Comparison of ENCODE assay signal across 9 cellular contexts in genomic region chr7:44750424-44750823, GRCh38. TPM values are rescaled to one million over a fixed set of nuclear protein-coding genes. Genes with fewer than 3 reads are reported as not detected.
DNase-seq lines count a peak whose midpoint lies in the region; ATAC-seq and TF ChIP-seq lines count a peak whose summit lies in the region.
"Had no signal": no experiment of that assay in that cellular context is flagged by ENCODE, and none has a peak within 500 bp of the region (broad histone marks: within the 10 kb centered on the region; RNA-seq: fewer than 3 reads in every experiment).

No MANE protein-coding gene starts in this region.

- no peaks in the 10 kb centered on the region for H4K20me1 ChIP-seq in HCT116 (ENCODE audit: insufficient read depth)

- peak overlapping the region; percentile 80 to 90 (median 83) for H3K27ac Mint-ChIP-seq in CD4-positive, CD25-positive, alpha-beta regulatory T cell
- peak overlapping the region; percentile 74 for H3K27ac Mint-ChIP-seq in activated naive CD8-positive, alpha-beta T cell treated with anti-CD3 and anti-CD28 coated beads, Interleukin-2, amount 50 U/mL, for 24 hours
- peak overlapping the region; percentile 85 to 96 for H3K27ac Mint-ChIP-seq in natural killer cell

- no peak for TF ChIP-seq CTCF in HCT116 (IDR thresholded peaks at IDR 0.05 in 2 of 3, conservative IDR thresholded peaks at IDR 0.05 in 1 of 3; ENCODE audit: borderline replicate concordance in 1 of 3, insufficient read depth in 1 of 3, low read depth in 2 of 3, low read length in 2 of 3)
- no peak for TF ChIP-seq CTCF in natural killer cell (IDR thresholded peaks at IDR 0.05)

- H3K4me3 Mint-ChIP-seq in CD4-positive, CD25-positive, alpha-beta regulatory T cell: peak overlapping the region; percentile 83 to 92 (median 86)
- H3K4me3 Mint-ChIP-seq in activated naive CD8-positive, alpha-beta T cell treated with anti-CD3 and anti-CD28 coated beads, Interleukin-2, amount 50 U/mL, for 24 hours: peak overlapping the region; percentile 84
- peak overlapping the region; percentile 94 for H3K4me3 Mint-ChIP-seq in natural killer cell

- BruUV-seq in HCT116 (replicated peaks; lab: Mats Ljungman, UMichigan): no TSS peak

- no peaks in the 10 kb centered on the region for H3K9me2 ChIP-seq in HCT116 (ENCODE audit: insufficient read depth)

- no peaks in the 10 kb centered on the region for H3K9me3 Mint-ChIP-seq in CD4-positive, CD25-positive, alpha-beta regulatory T cell
- H3K9me3 Mint-ChIP-seq in activated naive CD8-positive, alpha-beta T cell treated with anti-CD3 and anti-CD28 coated beads, Interleukin-2, amount 50 U/mL, for 24 hours: no peaks in the 10 kb centered on the region
- H3K9me3 Mint-ChIP-seq in natural killer cell: no peaks in the 10 kb centered on the region

- peaks cover 53% of the 10 kb centered on the region for H3K4me1 ChIP-seq in CD4-positive, CD25-positive, alpha-beta regulatory T cell (ENCODE audit: control insufficient read depth, insufficient read depth, low read length, poor library complexity, severe bottlenecking)
- peaks cover 18 to 35% of the 10 kb centered on the region in 2 experiments for H3K4me1 ChIP-seq in HCT116 (ENCODE audit: control insufficient read depth in 1 of 2, insufficient read depth in 2 of 2, low read length in 2 of 2)

- H3K27ac ChIP-seq in CD4-positive, CD25-positive, alpha-beta regulatory T cell (ENCODE audit: insufficient read depth, low read length, poor library complexity, severe bottlenecking): peak overlapping the region; percentile 80
- H3K27ac ChIP-seq in HCT116 (ENCODE audit: low read depth, low read length): peak overlapping the region; percentile 29; the same call in 1 of the 2 replicates

- no peak overlapping the region for H3K9ac ChIP-seq in HCT116 (ENCODE audit: low read length)

- peaks cover 17 to 66% (median 45%) of the 10 kb centered on the region in 4 donors for H3K4me1 Mint-ChIP-seq in CD4-positive, CD25-positive, alpha-beta regulatory T cell
- H3K4me1 Mint-ChIP-seq in activated naive CD8-positive, alpha-beta T cell treated with anti-CD3 and anti-CD28 coated beads, Interleukin-2, amount 50 U/mL, for 24 hours: peaks cover 46% of the 10 kb centered on the region
- peaks cover 37 to 60% of the 10 kb centered on the region in 2 donors for H3K4me1 Mint-ChIP-seq in natural killer cell

- no peaks in the 10 kb centered on the region for H3K27me3 ChIP-seq in CD4-positive, CD25-positive, alpha-beta regulatory T cell (ENCODE audit: control insufficient read depth, insufficient read depth, low read length)
- no peaks in the 10 kb centered on the region for H3K27me3 ChIP-seq in HCT116 (ENCODE audit: insufficient read depth, low read length)

- ATAC-seq in CD4-positive, CD25-positive, alpha-beta regulatory T cell (ENCODE audit: low read depth in 2 of 2): no peak
- ATAC-seq in HCT116: no peak
- no peak for ATAC-seq in activated naive CD8-positive, alpha-beta T cell treated with anti-CD3 and anti-CD28 coated beads, Interleukin-2, amount 50 U/mL, for 24 hours
- no peak for ATAC-seq in natural killer cell
- ATAC-seq in HG03521 (IDR thresholded peaks at IDR 0.05; ENCODE audit: unreplicated experiment): no peak
- no peak for ATAC-seq in HG02852 (IDR thresholded peaks at IDR 0.05; ENCODE audit: unreplicated experiment)

- intact Hi-C loops in HCT116 (cut with micrococcal nuclease): no loop called here
- intact Hi-C loops in natural killer cell (cut with micrococcal nuclease): no loop called here

- peak overlapping the region; percentile 79 for H3K4me3 ChIP-seq in CD4-positive, CD25-positive, alpha-beta regulatory T cell (ENCODE audit: low read depth, low read length)
- 0 out of 4 replicates have a peak overlapping the region, but pooled peaks of 1 of the 2 experiments have one; percentile 83 for H3K4me3 ChIP-seq in HCT116 (replicated peaks in 1 of 2; ENCODE audit: low read depth in 1 of 2, low read length in 2 of 2)

- H3K36me3 ChIP-seq in CD4-positive, CD25-positive, alpha-beta regulatory T cell (ENCODE audit: control insufficient read depth, insufficient read depth, low read length): no peaks in the 10 kb centered on the region
- H3K36me3 ChIP-seq in HCT116 (ENCODE audit: control insufficient read depth in 1 of 2, insufficient read depth in 2 of 2, low read length in 2 of 2): peaks cover 2 to 3% of the 10 kb centered on the region in 2 experiments; a peak in 2 of 4 replicates

- peak overlapping the region; percentile 77 for H3K4me2 ChIP-seq in HCT116 (ENCODE audit: low read length)

- DNase-seq in CD4-positive, CD25-positive, alpha-beta regulatory T cell: no peak
- no peak for DNase-seq in HCT116 (ENCODE audit: low read depth, low spot score)
- DNase-seq in activated naive CD8-positive, alpha-beta T cell treated with anti-CD3 and anti-CD28 coated beads, Interleukin-2, amount 50 U/mL, for 24 hours: no peak
- DNase-seq in natural killer cell: no peak
- DNase-seq in midbrain (lab: John Stamatoyannopoulos, UW): no peak
- no peak for DNase-seq in effector CD4-positive, alpha-beta T cell
- DNase-seq: nucleus accumbens had no signal

- peaks cover 55% of the 10 kb centered on the region for H3K79me2 ChIP-seq in HCT116 (ENCODE audit: insufficient read depth, low read length)

- POLR2A ChIA-PET in HCT116 (lab: Charles Lee): no interaction called here

- H3K9me3 ChIP-seq in CD4-positive, CD25-positive, alpha-beta regulatory T cell (ENCODE audit: control insufficient read depth in 2 of 2, low read length in 2 of 2): no peaks in the 10 kb centered on the region
- no peaks in the 10 kb centered on the region for H3K9me3 ChIP-seq in HCT116 (ENCODE audit: control insufficient read depth in 1 of 2, insufficient read depth in 1 of 2, low read depth in 1 of 2, low read length in 2 of 2)

- peaks cover 2% of the 10 kb centered on the region for H3K27me3 Mint-ChIP-seq in CD4-positive, CD25-positive, alpha-beta regulatory T cell
- H3K27me3 Mint-ChIP-seq in activated naive CD8-positive, alpha-beta T cell treated with anti-CD3 and anti-CD28 coated beads, Interleukin-2, amount 50 U/mL, for 24 hours: no peaks in the 10 kb centered on the region
- no peaks in the 10 kb centered on the region for H3K27me3 Mint-ChIP-seq in natural killer cell (ENCODE audit: low read depth in 2 of 2)

- CTCF ChIA-PET in HCT116 (lab: Charles Lee): no interaction called here

- RAD21 ChIA-PET in HCT116 (lab: Charles Lee; ENCODE audit: low non-redundant PET in 1 of 2, low total read pairs in 2 of 2, uncharacterized antibody in 2 of 2, unreplicated experiment in 2 of 2): no interaction called here

- TF ChIP-seq RAD21 in HCT116 (IDR thresholded peaks at IDR 0.05; ENCODE audit: low read depth): no peak

- no peak for TF ChIP-seq POLR2A in HCT116 (IDR thresholded peaks at IDR 0.05; ENCODE audit: borderline replicate concordance, extremely low read depth, insufficient read depth, insufficient read length)

- H2AFZ ChIP-seq in HCT116 (ENCODE audit: low read depth, low read length, poor library complexity, severe bottlenecking): no peak overlapping the region

- no peaks in the 10 kb centered on the region for H3K36me3 Mint-ChIP-seq in CD4-positive, CD25-positive, alpha-beta regulatory T cell
- H3K36me3 Mint-ChIP-seq in activated naive CD8-positive, alpha-beta T cell treated with anti-CD3 and anti-CD28 coated beads, Interleukin-2, amount 50 U/mL, for 24 hours (ENCODE audit: low read depth): peaks cover 15% of the 10 kb centered on the region
- no peaks in the 10 kb centered on the region for H3K36me3 Mint-ChIP-seq in natural killer cell

TF ChIP-seq in HCT116, 20 proteins besides CTCF, POLR2A, EP300 and RAD21 (continues in another document):
- TF ChIP-seq MAX (IDR thresholded peaks at IDR 0.05) (no peak), ELF1 (IDR thresholded peaks at IDR 0.05; ENCODE audit: borderline replicate concordance, low read depth) (no peak), REST (IDR thresholded peaks at IDR 0.05; ENCODE audit: low read depth) (no peak), SP1 (IDR thresholded peaks at IDR 0.05; ENCODE audit: low read depth) (no peak), ZFX (IDR thresholded peaks at IDR 0.05) (no peak), POLR2AphosphoS5 (IDR thresholded peaks at IDR 0.05; ENCODE audit: low read depth, low read length) (no peak)

RNA-seq across cellular contexts. Expression of gene ZMIZ2, which starts 1.8 kb away (rescaled TPM):
- 110 TPM for total RNA-seq in CD4-positive, CD25-positive, alpha-beta regulatory T cell
- 1 to 10 TPM; 2.9 to 5.0 (median 4.4) TPM for polyA plus RNA-seq in CD4-positive, CD25-positive, alpha-beta regulatory T cell
- total RNA-seq in HCT116 (2021; ENCODE audit: unreplicated experiment) (91.3 TPM), natural killer cell (100 to 1,000 TPM; 152 to 170 (median 167) TPM)
- polyA plus RNA-seq in HCT116 (2012): 60.1 and 62.7 TPM in 2 replicates

RNA-seq across cellular contexts. Expression of gene PPIA, which starts 46.1 kb away (rescaled TPM):
- 670 TPM for total RNA-seq in CD4-positive, CD25-positive, alpha-beta regulatory T cell
- 1,000 to 10,000 TPM; 4,149 to 4,426 (median 4,258) TPM for polyA plus RNA-seq in CD4-positive, CD25-positive, alpha-beta regulatory T cell
- total RNA-seq in HCT116 (2021; ENCODE audit: unreplicated experiment) (2,836 TPM), natural killer cell (100 to 1,000 TPM; 701 to 727 (median 718) TPM)
- polyA plus RNA-seq in HCT116 (2012): 2,295 and 3,307 TPM in 2 replicates
